ENCODE assay signal across 1 cellular context in the genomic region with DNA sequence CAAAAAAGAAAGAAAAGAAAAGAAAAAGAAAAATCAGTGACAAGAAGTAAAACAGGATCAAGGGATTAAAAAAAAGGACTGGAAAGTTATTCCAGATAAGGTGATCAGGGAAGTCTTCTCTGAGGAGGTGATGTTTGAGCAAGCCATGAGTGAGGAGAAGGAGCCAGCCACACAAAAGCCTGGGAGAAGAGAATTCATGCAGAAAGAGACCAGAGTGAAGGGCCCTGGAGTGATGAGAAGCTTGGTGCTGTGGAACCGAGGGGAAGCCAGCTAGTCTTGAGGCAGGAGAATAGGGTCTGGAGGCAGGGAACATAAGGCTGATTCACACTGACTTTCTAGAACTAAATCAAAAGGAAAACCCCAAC.
A peak's percentile ranks its signal among the peaks of the same experiment; 100 is the strongest.
TF ChIP-seq lines count a peak whose summit lies in the region.

No MANE protein-coding gene starts in this region.

TF ChIP-seq in HEK293, 187 proteins besides CTCF, POLR2A, EP300 and RAD21 (continued from another document):
- TF ChIP-seq, protein P1, sequence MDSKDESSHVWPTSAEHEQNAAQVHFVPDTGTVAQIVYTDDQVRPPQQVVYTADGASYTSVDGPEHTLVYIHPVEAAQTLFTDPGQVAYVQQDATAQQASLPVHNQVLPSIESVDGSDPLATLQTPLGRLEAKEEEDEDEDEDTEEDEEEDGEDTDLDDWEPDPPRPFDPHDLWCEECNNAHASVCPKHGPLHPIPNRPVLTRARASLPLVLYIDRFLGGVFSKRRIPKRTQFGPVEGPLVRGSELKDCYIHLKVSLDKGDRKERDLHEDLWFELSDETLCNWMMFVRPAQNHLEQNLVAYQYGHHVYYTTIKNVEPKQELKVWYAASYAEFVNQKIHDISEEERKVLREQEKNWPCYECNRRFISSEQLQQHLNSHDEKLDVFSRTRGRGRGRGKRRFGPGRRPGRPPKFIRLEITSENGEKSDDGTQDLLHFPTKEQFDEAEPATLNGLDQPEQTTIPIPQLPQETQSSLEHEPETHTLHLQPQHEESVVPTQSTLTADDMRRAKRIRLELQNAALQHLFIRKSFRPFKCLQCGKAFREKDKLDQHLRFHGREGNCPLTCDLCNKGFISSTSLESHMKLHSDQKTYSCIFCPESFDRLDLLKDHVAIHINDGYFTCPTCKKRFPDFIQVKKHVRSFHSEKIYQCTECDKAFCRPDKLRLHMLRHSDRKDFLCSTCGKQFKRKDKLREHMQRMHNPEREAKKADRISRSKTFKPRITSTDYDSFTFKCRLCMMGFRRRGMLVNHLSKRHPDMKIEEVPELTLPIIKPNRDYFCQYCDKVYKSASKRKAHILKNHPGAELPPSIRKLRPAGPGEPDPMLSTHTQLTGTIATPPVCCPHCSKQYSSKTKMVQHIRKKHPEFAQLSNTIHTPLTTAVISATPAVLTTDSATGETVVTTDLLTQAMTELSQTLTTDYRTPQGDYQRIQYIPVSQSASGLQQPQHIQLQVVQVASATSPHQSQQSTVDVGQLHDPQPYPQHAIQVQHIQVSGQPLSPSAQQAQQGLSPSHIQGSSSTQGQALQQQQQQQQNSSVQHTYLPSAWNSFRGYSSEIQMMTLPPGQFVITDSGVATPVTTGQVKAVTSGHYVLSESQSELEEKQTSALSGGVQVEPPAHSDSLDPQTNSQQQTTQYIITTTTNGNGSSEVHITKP (tag by site-specific recombination; IDR thresholded peaks at IDR 0.05) = peak; percentile 74
TF ChIP-seq in HEK293: peak in this region for 6.
